ENCODE assay signal across 28 cellular contexts in the genomic region with DNA sequence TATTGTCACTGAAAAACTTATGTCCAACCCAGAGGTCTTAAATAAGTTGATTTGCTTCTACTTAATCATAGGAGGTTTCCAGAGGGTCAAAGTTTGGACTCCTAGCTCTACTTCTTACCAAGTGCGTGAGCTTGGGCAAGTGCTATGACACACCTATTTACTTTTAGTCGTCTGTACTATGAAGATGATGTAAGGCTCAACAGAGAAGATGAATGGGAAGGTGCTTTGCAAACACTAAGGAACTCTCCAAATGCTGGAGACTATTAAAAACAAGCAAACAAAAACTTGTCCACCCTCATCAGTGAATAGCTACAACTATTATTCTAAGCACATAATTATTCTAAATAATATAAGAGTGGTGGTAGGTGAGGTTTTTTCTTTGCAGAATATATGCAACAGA.
DNase-seq lines count a peak whose midpoint lies in the region; ATAC-seq, FAIRE-seq and TF ChIP-seq lines count a peak whose summit lies in the region.
"Had no signal": no experiment of that assay in that cellular context is flagged by ENCODE, and none has a peak within 500 bp of the region (broad histone marks: within the 10 kb centered on the region; RNA-seq: fewer than 3 reads in every experiment).

No MANE protein-coding gene starts in this region.

- no peaks in the 10 kb centered on the region for H3K27me3 ChIP-seq in breast epithelium
- H3K27me3 ChIP-seq in PC-3 (ENCODE audit: low read length): no peaks in the 10 kb centered on the region
- no peaks in the 10 kb centered on the region for H3K27me3 ChIP-seq in endothelial cell of umbilical vein (ENCODE audit: control insufficient read depth in 2 of 2, insufficient read depth in 2 of 2, low read length in 2 of 2)

- peak overlapping the region; percentile 35 for H3K9ac ChIP-seq in PC-3 (ENCODE audit: low read length)
- no peak overlapping the region for H3K9ac ChIP-seq in endothelial cell of umbilical vein (replicated peaks; ENCODE audit: extremely low read depth, insufficient read depth, low read length)

- peak overlapping the region; percentile 24 for H3K4me2 ChIP-seq in PC-3 (ENCODE audit: low read length)
- no peak overlapping the region for H3K4me2 ChIP-seq in endothelial cell of umbilical vein (ENCODE audit: insufficient read depth, low read length)

- H3K4me1 ChIP-seq in breast epithelium (no peaks in the 10 kb centered on the region), PC-3 (ENCODE audit: insufficient read depth, low read length) (peaks cover 44% of the 10 kb centered on the region), endothelial cell of umbilical vein (ENCODE audit: control insufficient read depth, extremely low read depth, insufficient read depth, low read length) (peaks cover 28% of the 10 kb centered on the region)

- CTCF ChIA-PET in MCF 10A (lab: Yijun Ruan, JAX): interaction anchor here (0.5 kb wide), 1 partner anchor 448 kb away, joined by 3 read pairs; no protein-coding TSS in a partner anchor
- CTCF ChIA-PET in PC-3 (lab: Charles Lee): no interaction called here
- CTCF ChIA-PET in endothelial cell of umbilical vein (lab: Charles Lee): interaction anchor here (0.8 to 2.1 kb wide), 6 partner anchors 8 to 109 kb away, joined by 3 to 8 read pairs (median 4); no protein-coding TSS in a partner anchor

- DNase-seq in MCF 10A (ENCODE audit: unreplicated experiment) (peak; percentile 45), breast epithelium (ENCODE audit: low spot score in 2 of 2) (no peak), PC-3 (peak; percentile 86), endothelial cell of umbilical vein (ENCODE audit: low read depth, low spot score) (peak; percentile 22), SW 1271 (lab: John Stamatoyannopoulos, UW) (no peak), cardiac septum (ENCODE audit: low spot score) (no peak), activated gamma-delta T cell (lab: John Stamatoyannopoulos, UW) (no peak)
- DNase-seq: activated CD4-positive, alpha-beta T cell treated with anti-CD3 and anti-CD28 coated beads for 48 hours; activated naive CD4-positive, alpha-beta T cell treated with anti-CD3 and anti-CD28 coated beads for 36 hours; activated T-cell treated with anti-CD3 and anti-CD28 coated beads, Interleukin-2, amount 50 U/mL, for 72 hours; amniotic stem cell; CD8-positive, alpha-beta memory T cell; glutamatergic neuron; kidney glomerular epithelial cell; mesendoderm; NCI-H1105; NCI-H1930; NCI-H226; nucleus accumbens; SHP77 treated with DMSO at 0.1 percent for 48 hours; T-helper 2 cell had no signal

- TF ChIP-seq POLR2A in breast epithelium (IDR thresholded peaks at IDR 0.05): no peak
- TF ChIP-seq POLR2A in endothelial cell of umbilical vein (IDR thresholded peaks at IDR 0.05; ENCODE audit: low read depth, low read length): no peak

- no peaks in the 10 kb centered on the region for H3K9me2 ChIP-seq in PC-3 (replicated peaks; ENCODE audit: low read length)

- no peak for FAIRE-seq in endothelial cell of umbilical vein (lab: Jason Lieb, UNC)
- FAIRE-seq: A204.1, H1 had no signal

- H3K27ac ChIP-seq in breast epithelium (no peak overlapping the region), PC-3 (ENCODE audit: low read length) (peak overlapping the region; percentile 63), endothelial cell of umbilical vein (ENCODE audit: insufficient read depth, low read depth, low read length) (no peak overlapping the region)

- H3K4me3 Mint-ChIP-seq in MCF 10A (ENCODE audit: unreplicated experiment): no peak overlapping the region
- H3K4me3 Mint-ChIP-seq: activated naive CD4-positive, alpha-beta T cell treated with anti-CD3 and anti-CD28 coated beads for 36 hours; activated T-cell treated with anti-CD3 and anti-CD28 coated beads, Interleukin-2, amount 50 U/mL, for 72 hours; B cell; CD8-positive, alpha-beta memory T cell; dendritic cell treated with granulocyte-macrophage colony-stimulating factor and Interleukin-4, amounts not matched to agents 40 ng/mL and 50 ng/mL, for 4 days; type B pancreatic cell had no signal

- POLR2A ChIA-PET in MCF 10A (lab: Yijun Ruan, JAX): interaction anchor here (0.6 to 1.1 kb wide), 2 partner anchors 9 to 18 kb away, joined by 3 to 5 read pairs; no protein-coding TSS in a partner anchor
- POLR2A ChIA-PET in PC-3 (lab: Charles Lee; ENCODE audit: unreplicated experiment): interaction anchor here (0.6 kb wide), 1 partner anchor 489 kb away, joined by 3 read pairs; no protein-coding TSS in a partner anchor
- POLR2A ChIA-PET in endothelial cell of umbilical vein (lab: Charles Lee): no interaction called here

- H3K4me3 ChIP-seq in breast epithelium: no peak overlapping the region
- H3K4me3 ChIP-seq in PC-3 (ENCODE audit: low read length): no peak overlapping the region
- no peak overlapping the region for H3K4me3 ChIP-seq in endothelial cell of umbilical vein (replicated peaks in 1 of 3; ENCODE audit: insufficient read depth in 1 of 3, low read depth in 1 of 3, low read length in 3 of 3)
- H3K4me3 ChIP-seq: skin epidermis had no signal

- peaks cover 20% of the 10 kb centered on the region for H3K4me1 Mint-ChIP-seq in MCF 10A (ENCODE audit: insufficient read depth, unreplicated experiment)
- H3K4me1 Mint-ChIP-seq: B cell; CD8-positive, alpha-beta memory T cell had no signal

- H3K9me3 Mint-ChIP-seq in MCF 10A (ENCODE audit: unreplicated experiment): peaks cover 6% of the 10 kb centered on the region
- H3K9me3 Mint-ChIP-seq: activated naive CD4-positive, alpha-beta T cell treated with anti-CD3 and anti-CD28 coated beads for 36 hours; activated T-cell treated with anti-CD3 and anti-CD28 coated beads, Interleukin-2, amount 50 U/mL, for 72 hours; dendritic cell treated with granulocyte-macrophage colony-stimulating factor and Interleukin-4, amounts not matched to agents 40 ng/mL and 50 ng/mL, for 4 days had no signal

- no peaks in the 10 kb centered on the region for H3K36me3 ChIP-seq in breast epithelium
- no peaks in the 10 kb centered on the region for H3K36me3 ChIP-seq in PC-3 (ENCODE audit: low read depth, low read length)
- no peaks in the 10 kb centered on the region for H3K36me3 ChIP-seq in endothelial cell of umbilical vein (ENCODE audit: control insufficient read depth in 2 of 2, extremely low read depth in 1 of 2, insufficient read depth in 2 of 2, low read length in 2 of 2)

- H3K9me3 ChIP-seq in breast epithelium (no peaks in the 10 kb centered on the region), PC-3 (ENCODE audit: low read length) (no peaks in the 10 kb centered on the region), endothelial cell of umbilical vein (replicated peaks; ENCODE audit: control insufficient read depth, insufficient read depth, low read length) (no peaks in the 10 kb centered on the region)

- no peaks in the 10 kb centered on the region for H3F3A ChIP-seq in PC-3 (ENCODE audit: low read length, unreplicated experiment)

- no peaks in the 10 kb centered on the region for H3K36me3 Mint-ChIP-seq in MCF 10A (ENCODE audit: insufficient read depth, unreplicated experiment)
- H3K36me3 Mint-ChIP-seq: CD8-positive, alpha-beta memory T cell; type B pancreatic cell had no signal

- no TSS peak for BruUV-seq in MCF 10A (replicated peaks; lab: Mats Ljungman, UMichigan)
- BruUV-seq in PC-3 (replicated peaks; lab: Mats Ljungman, UMichigan): no TSS peak
- BruUV-seq in endothelial cell of umbilical vein (replicated peaks; lab: Mats Ljungman, UMichigan): no TSS peak

- H4K20me1 ChIP-seq in PC-3 (ENCODE audit: low read length) (no peaks in the 10 kb centered on the region), endothelial cell of umbilical vein (replicated peaks; ENCODE audit: control insufficient read depth, extremely low read depth, insufficient read depth, low read length) (no peaks in the 10 kb centered on the region)

- H3K79me2 ChIP-seq in PC-3 (ENCODE audit: low read length): no peaks in the 10 kb centered on the region
- no peaks in the 10 kb centered on the region for H3K79me2 ChIP-seq in endothelial cell of umbilical vein (ENCODE audit: control insufficient read depth, insufficient read depth, low read length)

- H2AFZ ChIP-seq in PC-3 (ENCODE audit: low read length) (no peak overlapping the region), endothelial cell of umbilical vein (ENCODE audit: low read depth, low read length) (no peak overlapping the region)

- intact Hi-C loops in MCF 10A (cut with micrococcal nuclease) (no loop called here), breast epithelium (cut with DNase I; ENCODE audit: low total_unique reads) (no loop called here), PC-3 (cut with micrococcal nuclease) (loop anchor here (10.0 kb wide), 1 partner anchor 163 kb away; no protein-coding TSS in a partner anchor), endothelial cell of umbilical vein (cut with micrococcal nuclease) (no loop called here), cardiac septum (cut with DNase I) (no loop called here)

- dilution Hi-C loops in endothelial cell of umbilical vein (cut with MboI; ENCODE audit: extremely low pct_ligation_motif_present, low sequenced_read_pairs): no loop called here

- H3K9me1 ChIP-seq in endothelial cell of umbilical vein (replicated peaks; ENCODE audit: control insufficient read depth, extremely low read depth, insufficient read depth, low read length): no peaks in the 10 kb centered on the region

- ATAC-seq in PC-3 (peak; percentile 67), HG03565 (IDR thresholded peaks at IDR 0.05; ENCODE audit: unreplicated experiment) (no peak)
- ATAC-seq: activated T-cell treated with anti-CD3 and anti-CD28 coated beads, Interleukin-2, amount 50 U/mL, for 72 hours had no signal

- H3K27me3 Mint-ChIP-seq in MCF 10A (ENCODE audit: insufficient read depth, unreplicated experiment): no peaks in the 10 kb centered on the region
- H3K27me3 Mint-ChIP-seq: type B pancreatic cell had no signal

- H3K27ac Mint-ChIP-seq in MCF 10A (ENCODE audit: low read depth, unreplicated experiment): no peak overlapping the region
- H3K27ac Mint-ChIP-seq: activated naive CD4-positive, alpha-beta T cell treated with anti-CD3 and anti-CD28 coated beads for 36 hours; activated T-cell treated with anti-CD3 and anti-CD28 coated beads, Interleukin-2, amount 50 U/mL, for 72 hours; B cell; CD8-positive, alpha-beta memory T cell; dendritic cell treated with granulocyte-macrophage colony-stimulating factor and Interleukin-4, amounts not matched to agents 40 ng/mL and 50 ng/mL, for 4 days; type B pancreatic cell had no signal

- no peak for TF ChIP-seq CTCF in MCF 10A (IDR thresholded peaks at IDR 0.05; ENCODE audit: unreplicated experiment)
- no peak for TF ChIP-seq CTCF in breast epithelium (IDR thresholded peaks at IDR 0.05)
- TF ChIP-seq CTCF in PC-3 (conservative IDR thresholded peaks at IDR 0.05; ENCODE audit: low read depth, low read length): no peak
- TF ChIP-seq CTCF in endothelial cell of umbilical vein (IDR thresholded peaks at IDR 0.05; ENCODE audit: extremely low read depth in 1 of 2, insufficient read depth in 1 of 2, low read depth in 1 of 2, low read length in 2 of 2): no peak

TF ChIP-seq in endothelial cell of umbilical vein, 7 proteins besides CTCF, POLR2A, EP300 and RAD21 (continues in another document):
- no peak for TF ChIP-seq POLR2AphosphoS5 (IDR thresholded peaks at IDR 0.05; ENCODE audit: insufficient read depth, low read depth, low read length)
- TF ChIP-seq, protein P1, sequence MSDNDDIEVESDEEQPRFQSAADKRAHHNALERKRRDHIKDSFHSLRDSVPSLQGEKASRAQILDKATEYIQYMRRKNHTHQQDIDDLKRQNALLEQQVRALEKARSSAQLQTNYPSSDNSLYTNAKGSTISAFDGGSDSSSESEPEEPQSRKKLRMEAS (IDR thresholded peaks at IDR 0.05; ENCODE audit: insufficient read depth, insufficient read length): no peak

Comparison
In these comparisons a context has a peak if more than half of its experiments do, and no peak if none do; other contexts are left out.
1. DNase-seq: peak in MCF 10A (single experiment), PC-3 (single experiment) and endothelial cell of umbilical vein (single experiment); none in breast epithelium (0 of 2), SW 1271 (0 of 2), cardiac septum (single experiment) and activated gamma-delta T cell (single experiment).